Comparison of ENCODE assay signal across 8 cellular contexts in genomic region chr1:148844220-148844619, GRCh38. TPM values are rescaled to one million over a fixed set of nuclear protein-coding genes. Genes with fewer than 3 reads are reported as not detected.
DNase-seq lines count a peak whose midpoint lies in the region; ATAC-seq, FAIRE-seq and TF ChIP-seq lines count a peak whose summit lies in the region.
"Not testable (repeated sequence)": the region's sequence is repeated elsewhere in the genome, so short reads cannot be mapped to it uniquely, and the experiment has no call there.

PDE4DIP (plus strand) TSS chr1:148844428; CDS start chr1:148844775, 347 bp downstream.

- H2AFZ ChIP-seq in PC-3 (ENCODE audit: low read length): not testable (repeated sequence)

- not testable (repeated sequence) for H3K27ac Mint-ChIP-seq in CD8-positive, alpha-beta memory T cell; activated CD4-positive, alpha-beta memory T cell treated with anti-CD3 and anti-CD28 coated beads for 36 hours; activated naive CD4-positive, alpha-beta T cell treated with anti-CD3 and anti-CD28 coated beads, Interleukin-2, amount 50 U/mL, for 24 hours

- not testable (repeated sequence) for H3K9me2 ChIP-seq in PC-3 (replicated peaks; ENCODE audit: low read length)

- peak in 4 of 5 donors; percentile 1 to 67 (median 28) for DNase-seq in CD8-positive, alpha-beta memory T cell
- not testable (repeated sequence) for DNase-seq in PC-3; esophagus squamous epithelium (lab: John Stamatoyannopoulos, UW); small intestine
- DNase-seq in activated CD4-positive, alpha-beta memory T cell treated with anti-CD3 and anti-CD28 coated beads for 36 hours: peak; percentile 22
- DNase-seq in lung (ENCODE audit: low spot score): peak; percentile 34
- DNase-seq in stimulated activated naive CD8-positive, alpha-beta T cell treated with anti-CD3 and anti-CD28 coated beads, Interleukin-15, Interleukin-2, amounts not matched to agents 100 U/mL and 50 U/mL, for 24 hours: peak; percentile 34

- not testable (repeated sequence) for H3K4me2 ChIP-seq in PC-3 (ENCODE audit: low read length)

- H3K27me3 ChIP-seq in CD8-positive, alpha-beta memory T cell (ENCODE audit: insufficient read depth, low read length, poor library complexity, severe bottlenecking); PC-3 (ENCODE audit: low read length); esophagus squamous epithelium; lung (ENCODE audit: control insufficient read depth, insufficient read depth); small intestine (ENCODE audit: control insufficient read depth in 2 of 2, insufficient read depth in 2 of 2, low read length in 2 of 2): not testable (repeated sequence)

- whole genome bisulfite sequencing in esophagus squamous epithelium, 2 donors: no CpG with 5 or more reads among the region's 36 CpGs
- 0% methylated on average over 11 of the region's 36 CpGs for WGBS in lung, 2 donors
- WGBS in small intestine, 3 donors: 0% methylated on average over 3 to 13 of the region's 36 CpGs

- H3K9me3 Mint-ChIP-seq in CD8-positive, alpha-beta memory T cell; activated CD4-positive, alpha-beta memory T cell treated with anti-CD3 and anti-CD28 coated beads for 36 hours; activated naive CD4-positive, alpha-beta T cell treated with anti-CD3 and anti-CD28 coated beads, Interleukin-2, amount 50 U/mL, for 24 hours: not testable (repeated sequence)

- not testable (repeated sequence) for TF ChIP-seq CTCF in PC-3 (conservative IDR thresholded peaks at IDR 0.05; ENCODE audit: low read depth, low read length); esophagus squamous epithelium (IDR thresholded peaks at IDR 0.05); lung (IDR thresholded peaks at IDR 0.05; ENCODE audit: control extremely low read depth, extremely low read depth)

- not testable (repeated sequence) for H4K20me1 ChIP-seq in PC-3 (ENCODE audit: low read length)

- H3K4me1 Mint-ChIP-seq in CD8-positive, alpha-beta memory T cell; activated CD4-positive, alpha-beta memory T cell treated with anti-CD3 and anti-CD28 coated beads for 36 hours (ENCODE audit: low read depth); activated naive CD4-positive, alpha-beta T cell treated with anti-CD3 and anti-CD28 coated beads, Interleukin-2, amount 50 U/mL, for 24 hours: not testable (repeated sequence)

- POLR2A ChIA-PET in CD8-positive, alpha-beta memory T cell (lab: Charles Lee); PC-3 (lab: Charles Lee; ENCODE audit: unreplicated experiment); activated CD4-positive, alpha-beta memory T cell treated with anti-CD3 and anti-CD28 coated beads for 36 hours (lab: Charles Lee): not testable (repeated sequence)

- H3K9me3 ChIP-seq in CD8-positive, alpha-beta memory T cell (ENCODE audit: low read length); PC-3 (ENCODE audit: low read length); esophagus squamous epithelium; lung (ENCODE audit: control insufficient read depth in 2 of 2, insufficient read depth in 1 of 2, low read length in 1 of 2); small intestine (ENCODE audit: control insufficient read depth, low read depth): not testable (repeated sequence)

- not testable (repeated sequence) for FAIRE-seq in small intestine (lab: Jason Lieb, UNC)

- H3K36me3 Mint-ChIP-seq in CD8-positive, alpha-beta memory T cell; activated CD4-positive, alpha-beta memory T cell treated with anti-CD3 and anti-CD28 coated beads for 36 hours; activated naive CD4-positive, alpha-beta T cell treated with anti-CD3 and anti-CD28 coated beads, Interleukin-2, amount 50 U/mL, for 24 hours: not testable (repeated sequence)

- not testable (repeated sequence) for BruUV-seq in PC-3 (replicated peaks; lab: Mats Ljungman, UMichigan)

- not testable (repeated sequence) for H3K4me1 ChIP-seq in CD8-positive, alpha-beta memory T cell (ENCODE audit: insufficient read depth, low read length); PC-3 (ENCODE audit: insufficient read depth, low read length); esophagus squamous epithelium; lung (ENCODE audit: control insufficient read depth in 2 of 2, insufficient read depth in 2 of 2, low read length in 2 of 2); small intestine (ENCODE audit: control insufficient read depth in 2 of 2, insufficient read depth in 1 of 2, low read depth in 1 of 2, low read length in 1 of 2)

- TF ChIP-seq POLR2A in esophagus squamous epithelium (IDR thresholded peaks at IDR 0.05): not testable (repeated sequence)

- H3K4me3 Mint-ChIP-seq in CD8-positive, alpha-beta memory T cell: peak within 1 kb of the TSS in 5 of 7 donors; percentile 61 to 85 (median 71)
- H3K4me3 Mint-ChIP-seq in activated CD4-positive, alpha-beta memory T cell treated with anti-CD3 and anti-CD28 coated beads for 36 hours: peak within 1 kb of the TSS; percentile 37
- H3K4me3 Mint-ChIP-seq in activated naive CD4-positive, alpha-beta T cell treated with anti-CD3 and anti-CD28 coated beads, Interleukin-2, amount 50 U/mL, for 24 hours: peak within 1 kb of the TSS; percentile 68

- ATAC-seq in PC-3 (peak; percentile 89), lung (ENCODE audit: insufficient read depth, low FRiP score) (peak; percentile 84)
- ATAC-seq in stimulated activated naive CD8-positive, alpha-beta T cell treated with anti-CD3 and anti-CD28 coated beads, Interleukin-15, Interleukin-2, amounts not matched to agents 100 U/mL and 50 U/mL, for 24 hours: peak; percentile 92

- not testable (repeated sequence) for H3F3A ChIP-seq in PC-3 (ENCODE audit: low read length, unreplicated experiment)

- CTCF ChIA-PET in CD8-positive, alpha-beta memory T cell (lab: Charles Lee); PC-3 (lab: Charles Lee); activated CD4-positive, alpha-beta memory T cell treated with anti-CD3 and anti-CD28 coated beads for 36 hours (lab: Charles Lee): not testable (repeated sequence)

- not testable (repeated sequence) for H3K36me3 ChIP-seq in CD8-positive, alpha-beta memory T cell (ENCODE audit: insufficient read depth, low read length); PC-3 (ENCODE audit: low read depth, low read length); esophagus squamous epithelium; lung (ENCODE audit: control insufficient read depth in 2 of 2, insufficient read depth in 2 of 2, low read length in 2 of 2); small intestine (ENCODE audit: control insufficient read depth in 2 of 2, insufficient read depth in 2 of 2, low read length in 2 of 2)

- H3K79me2 ChIP-seq in PC-3 (ENCODE audit: low read length): not testable (repeated sequence)

- H3K9ac ChIP-seq in PC-3 (ENCODE audit: low read length): not testable (repeated sequence)

- intact Hi-C loops in PC-3 (cut with micrococcal nuclease); activated CD4-positive, alpha-beta memory T cell treated with anti-CD3 and anti-CD28 coated beads for 36 hours (cut with micrococcal nuclease); esophagus squamous epithelium (cut with DNase I): not testable (repeated sequence)

- H3K27ac ChIP-seq in CD8-positive, alpha-beta memory T cell (ENCODE audit: low read depth, low read length); PC-3 (ENCODE audit: low read length); esophagus squamous epithelium; lung (ENCODE audit: low read depth in 1 of 2, low read length in 1 of 2); small intestine (ENCODE audit: low read depth in 1 of 2, low read length in 1 of 2): not testable (repeated sequence)

- H3K27me3 Mint-ChIP-seq in CD8-positive, alpha-beta memory T cell; activated CD4-positive, alpha-beta memory T cell treated with anti-CD3 and anti-CD28 coated beads for 36 hours; activated naive CD4-positive, alpha-beta T cell treated with anti-CD3 and anti-CD28 coated beads, Interleukin-2, amount 50 U/mL, for 24 hours: not testable (repeated sequence)

- not testable (repeated sequence) for H3K4me3 ChIP-seq in CD8-positive, alpha-beta memory T cell (ENCODE audit: low read length); PC-3 (ENCODE audit: low read length); lung; small intestine (ENCODE audit: low read depth in 1 of 2, low read length in 2 of 2)
- H3K4me3 ChIP-seq in esophagus squamous epithelium: peak within 1 kb of the TSS in 1 of 4 donors; percentile 20

RNA-seq across cellular contexts. Expression of gene PDE4DIP, which starts in this region (rescaled TPM):
- total RNA-seq in CD8-positive, alpha-beta memory T cell: 10 to 100 TPM; 29.1 to 30.4 TPM
- 18.1 TPM for polyA plus RNA-seq in CD8-positive, alpha-beta memory T cell
- total RNA-seq in PC-3 (2014; rRNA removed) (20.1 and 28.9 TPM in 2 replicates), esophagus squamous epithelium (10 to 100 TPM; 16.3 to 45.6 (median 21.7) TPM), lung (100 to 1,000 TPM in 1 of 2 donors, 10 to 100 TPM in 1; 79.4 to 146 TPM)
- total RNA-seq in activated CD4-positive, alpha-beta memory T cell treated with anti-CD3 and anti-CD28 coated beads for 36 hours: 10 to 100 TPM; 24.3 to 25.3 TPM
- polyA plus RNA-seq in lung (10 to 100 TPM; 32.5 to 50.6 TPM), small intestine (10 to 100 TPM; 31.9 to 50.8 (median 32.0) TPM)
